Comparison of ENCODE assay signal across 8 cellular contexts in the genomic region with DNA sequence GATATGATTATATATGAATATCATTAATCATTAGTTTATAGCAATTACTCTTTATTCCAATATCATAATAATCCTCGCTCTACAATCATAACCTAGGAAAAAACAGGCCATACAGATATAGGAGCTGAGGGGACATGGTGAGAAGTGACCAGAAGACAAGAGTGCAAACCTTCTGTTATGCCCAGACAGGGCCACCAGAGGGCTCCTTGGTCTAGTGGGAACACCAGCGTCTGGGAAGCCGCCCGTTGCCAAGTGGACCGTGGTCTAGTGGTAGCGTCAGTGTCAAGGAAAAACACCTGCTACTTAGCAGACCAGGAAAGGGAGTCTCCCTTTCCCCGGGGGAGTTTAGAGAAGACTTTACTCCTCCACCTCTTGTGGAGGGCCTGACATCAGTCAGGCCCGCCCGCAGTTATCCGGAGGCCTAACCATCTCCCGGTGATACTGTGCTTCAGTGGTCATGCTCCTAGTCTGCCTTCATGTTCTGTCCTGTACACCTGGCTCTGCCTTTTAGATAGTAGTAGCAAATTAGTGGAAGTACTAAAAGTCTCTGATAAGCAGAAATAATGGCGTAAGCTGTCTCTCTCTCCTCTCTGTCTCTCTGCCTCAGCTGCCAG. TPM values are rescaled to one million over a fixed set of nuclear protein-coding genes. Genes with fewer than 3 reads are reported as not detected.
DNase-seq lines count a peak whose midpoint lies in the region; ATAC-seq and TF ChIP-seq lines count a peak whose summit lies in the region.
"Not testable (repeated sequence)": the region's sequence is repeated elsewhere in the genome, so short reads cannot be mapped to it uniquely, and the experiment has no call there.

No MANE protein-coding gene starts in this region.

- not testable (repeated sequence) for H3K9me3 Mint-ChIP-seq in CD8-positive, alpha-beta T cell; activated B cell treated with CpG ODN at 0.5 μM for 24 hours; nephron

- peaks cover 14% of the 10 kb centered on the region for H3K36me3 ChIP-seq in CD8-positive, alpha-beta T cell (ENCODE audit: insufficient read depth, low read length)

- H3K9me3 ChIP-seq in CD8-positive, alpha-beta T cell (ENCODE audit: low read length) = not testable (repeated sequence)

- not testable (repeated sequence) for H3K27ac Mint-ChIP-seq in CD8-positive, alpha-beta T cell; activated B cell treated with CpG ODN at 0.5 μM for 24 hours; nephron

- intact Hi-C loops in CD8-positive, alpha-beta T cell (cut with DNase I, micrococcal nuclease) = loop anchor here in 1 of 2 experiments (1.0 to 5.0 kb wide), 3 partner anchors 85 to 138 kb away; a partner anchor contains a TSS
- intact Hi-C loops in activated B cell treated with CpG ODN at 0.5 μM for 24 hours (cut with micrococcal nuclease) = loop anchor here (1.0 to 5.0 kb wide), 7 partner anchors 51 to 727 kb away; a partner anchor contains a TSS
- intact Hi-C loops in head of caudate nucleus (cut with DNase I) = not testable (repeated sequence)

- H3K27me3 Mint-ChIP-seq in CD8-positive, alpha-beta T cell (ENCODE audit: low read depth); activated B cell treated with CpG ODN at 0.5 μM for 24 hours; nephron (ENCODE audit: low read depth): not testable (repeated sequence)

- not testable (repeated sequence) for H3K27me3 ChIP-seq in CD8-positive, alpha-beta T cell (ENCODE audit: insufficient read depth, low read length)

- in situ Hi-C loops in astrocyte of the cerebellum (cut with HindIII; ENCODE audit: low sequenced_read_pairs) = not testable (repeated sequence)

- H3K4me1 ChIP-seq in CD8-positive, alpha-beta T cell (ENCODE audit: insufficient read depth, low read length) = not testable (repeated sequence)

- not testable (repeated sequence) for H3K27ac ChIP-seq in CD8-positive, alpha-beta T cell (ENCODE audit: low read depth, low read length)

- ATAC-seq in CD8-positive, alpha-beta T cell; activated B cell treated with CpG ODN at 0.5 μM for 24 hours (ENCODE audit: low read depth): not testable (repeated sequence)

- not testable (repeated sequence) for H3K4me3 ChIP-seq in CD8-positive, alpha-beta T cell (ENCODE audit: low read depth, low read length); astrocyte of the cerebellum (ENCODE audit: low read depth, low read length)

- POLR2A ChIA-PET in CD8-positive, alpha-beta T cell (lab: Charles Lee) = interaction anchor here (1.7 kb wide), 1 partner anchor 51 kb away, joined by 4 read pairs; no protein-coding TSS in a partner anchor
- POLR2A ChIA-PET in activated B cell treated with CpG ODN at 0.5 μM for 24 hours (lab: Charles Lee) = not testable (repeated sequence)

- TF ChIP-seq CTCF in CD8-positive, alpha-beta T cell (IDR thresholded peaks at IDR 0.05) = peak; percentile 68
- not testable (repeated sequence) for TF ChIP-seq CTCF in activated B cell treated with CpG ODN at 0.5 μM for 24 hours (IDR thresholded peaks at IDR 0.05)
- peak; percentile 62 for TF ChIP-seq CTCF in astrocyte of the cerebellum (IDR thresholded peaks at IDR 0.05; ENCODE audit: low read depth, low read length, missing control alignments)
- peak; percentile 25 to 50 (median 38) for TF ChIP-seq CTCF in nephron (IDR thresholded peaks at IDR 0.05; ENCODE audit: unreplicated experiment in 3 of 3)

- CTCF ChIA-PET in CD8-positive, alpha-beta T cell (lab: Charles Lee) = interaction anchor here (0.8 to 2.4 kb wide), 16 partner anchors 10 to 153 kb away, joined by 3 to 13 read pairs (median 4); a partner anchor contains a TSS
- CTCF ChIA-PET in activated B cell treated with CpG ODN at 0.5 μM for 24 hours (lab: Charles Lee) = interaction anchor here (0.6 to 2.6 kb wide), 5 partner anchors 9 to 1013 kb away, joined by 3 to 7 read pairs (median 3); a partner anchor contains a TSS

- H3K36me3 Mint-ChIP-seq in CD8-positive, alpha-beta T cell = peaks cover 63% of the 10 kb centered on the region
- peaks cover 22% of the 10 kb centered on the region for H3K36me3 Mint-ChIP-seq in activated B cell treated with CpG ODN at 0.5 μM for 24 hours (ENCODE audit: low read depth)
- peaks cover 86% of the 10 kb centered on the region for H3K36me3 Mint-ChIP-seq in nephron (ENCODE audit: low read depth)

- H3K4me1 Mint-ChIP-seq in CD8-positive, alpha-beta T cell (ENCODE audit: low read depth) = peaks cover 11% of the 10 kb centered on the region
- H3K4me1 Mint-ChIP-seq in activated B cell treated with CpG ODN at 0.5 μM for 24 hours, nephron: not testable (repeated sequence)

- peak; percentile 8 to 70 (median 43) for DNase-seq in CD8-positive, alpha-beta T cell
- DNase-seq in HT1080 (ENCODE audit: low read depth) = peak; percentile 54
- DNase-seq in NCI-H748 (lab: John Stamatoyannopoulos, UW; ENCODE audit: unreplicated experiment) = peak; percentile 58
- DNase-seq in activated B cell treated with CpG ODN at 0.5 μM for 24 hours = peak; percentile 44
- peak; percentile 42 for DNase-seq in astrocyte of the cerebellum (ENCODE audit: low read depth)
- peak; percentile 35 to 89 (median 76) for DNase-seq in head of caudate nucleus
- peak; percentile 34 for DNase-seq in stimulated activated CD8-positive, alpha-beta memory T cell treated with anti-CD3 and anti-CD28 coated beads, Interleukin-4, amount 100 ng/mL, for 24 hours (ENCODE audit: low read depth)

- not testable (repeated sequence) for H3K4me3 Mint-ChIP-seq in CD8-positive, alpha-beta T cell; activated B cell treated with CpG ODN at 0.5 μM for 24 hours; nephron

RNA-seq across cellular contexts. Expression of a gene that starts 26.5 kb away (rescaled TPM):
- 1 to 10 TPM; 5.6 to 6.0 TPM for total RNA-seq in CD8-positive, alpha-beta T cell
- 8.7 and 14.2 TPM in 2 replicates for total RNA-seq in HT1080 (2014; rRNA removed; shearing (Covaris generic))
- 17.0 and 20.6 TPM in 2 replicates for polyA plus RNA-seq in HT1080 (2015; cell fraction: cytosol; rRNA removed)
- polyA plus RNA-seq in HT1080 (2015; cell fraction: nucleus; rRNA removed) = 21.7 and 22.3 TPM in 2 replicates
- 8.5 and 10.5 TPM in 2 replicates for total RNA-seq in activated B cell treated with CpG ODN at 0.5 μM for 24 hours

RNA-seq across cellular contexts. Expression of a gene that starts 32.0 kb away (rescaled TPM):
- not detected for total RNA-seq in CD8-positive, alpha-beta T cell
- total RNA-seq in HT1080 (2014; rRNA removed; shearing (Covaris generic)) = not detected in 2 replicates
- polyA plus RNA-seq in HT1080 (2015; cell fraction: cytosol; rRNA removed) = not detected in 2 replicates
- not detected in 2 replicates for polyA plus RNA-seq in HT1080 (2015; cell fraction: nucleus; rRNA removed)
- total RNA-seq in activated B cell treated with CpG ODN at 0.5 μM for 24 hours = not detected in 2 replicates

RNA-seq across cellular contexts. Expression of a gene that starts 49.9 kb away (rescaled TPM):
- 10 to 100 TPM; 39.5 to 42.9 TPM for total RNA-seq in CD8-positive, alpha-beta T cell
- under 0.01 and 0.11 TPM in 2 replicates for total RNA-seq in HT1080 (2014; rRNA removed; shearing (Covaris generic))
- 0.01 and 0.02 TPM in 2 replicates for polyA plus RNA-seq in HT1080 (2015; cell fraction: cytosol; rRNA removed)
- 0.09 TPM in 1 of 2 replicates, not detected in the other for polyA plus RNA-seq in HT1080 (2015; cell fraction: nucleus; rRNA removed)
- 18.5 and 22.2 TPM in 2 replicates for total RNA-seq in activated B cell treated with CpG ODN at 0.5 μM for 24 hours

Comparison
In these comparisons a context has a peak if more than half of its experiments do, and no peak if none do; other contexts are left out.
1. RNA of a gene that starts 49.9 kb away (total RNA-seq): 39.5 to 42.9 TPM in CD8-positive, alpha-beta T cell and 18.5 to 22.2 TPM in activated B cell treated with CpG ODN at 0.5 μM for 24 hours; under 0.01 to 0.11 TPM in HT1080; every median in the first group is over 10 times any median in the second.
2. Peak in every context shown above with its lines, with median percentiles within 50 percentile points of each other: DNase-seq.